Comparison of ENCODE assay signal across 10 cellular contexts in the genomic region with DNA sequence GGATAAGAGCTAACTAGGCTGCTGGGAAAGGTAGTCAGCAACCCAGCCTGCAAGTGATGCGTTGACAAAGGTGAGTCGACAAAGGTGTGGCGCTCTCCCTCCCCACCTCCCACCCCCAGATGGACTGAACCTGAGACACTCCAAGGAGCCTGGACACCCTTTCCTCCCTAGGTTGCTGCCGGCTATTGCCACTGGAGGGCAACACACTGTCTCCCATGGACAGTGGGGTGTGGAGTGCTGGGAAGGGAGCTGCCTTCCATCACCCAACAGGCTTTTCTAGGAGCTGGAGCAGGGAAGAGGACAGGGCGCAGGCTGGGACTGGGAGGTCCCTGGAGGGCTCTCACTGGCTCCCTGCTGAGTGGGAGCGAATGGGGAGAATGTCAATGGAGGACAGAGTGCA.
DNase-seq lines count a peak whose midpoint lies in the region; ATAC-seq, FAIRE-seq and TF ChIP-seq lines count a peak whose summit lies in the region.
"Had no signal": no experiment of that assay in that cellular context is flagged by ENCODE, and none has a peak within 500 bp of the region (broad histone marks: within the 10 kb centered on the region; RNA-seq: fewer than 3 reads in every experiment).

No MANE protein-coding gene starts in this region.

- DNase-seq in NCI-H1092 treated with DMSO at 0.1 percent for 48 hours (lab: John Stamatoyannopoulos, UW) (peak; percentile 10), NCI-H1092 (lab: John Stamatoyannopoulos, UW) (no peak), Peyer's patch (peak in 1 of 3 donors; percentile 54), fibroblast of villous mesenchyme (ENCODE audit: low read depth) (peak; percentile 27), small intestine (peak; percentile 48), NCI-H1417 treated with DMSO at 0.1 percent for 48 hours (lab: John Stamatoyannopoulos, UW) (no peak)
- no peak for DNase-seq in activated T-cell treated with anti-CD3 and anti-CD28 coated beads, Interleukin-2, amount 50 U/mL, for 72 hours
- DNase-seq: cortex of kidney had no signal

- peaks cover 7% of the 10 kb centered on the region for H3K4me1 Mint-ChIP-seq in activated T-cell treated with anti-CD3 and anti-CD28 coated beads, Interleukin-2, amount 50 U/mL, for 72 hours (ENCODE audit: low read depth)
- H3K4me1 Mint-ChIP-seq: B cell had no signal

- no peak for FAIRE-seq in small intestine (lab: Jason Lieb, UNC)

- no peaks in the 10 kb centered on the region for H3K4me1 ChIP-seq in Peyer's patch
- H3K4me1 ChIP-seq in small intestine (ENCODE audit: control insufficient read depth in 2 of 2, insufficient read depth in 1 of 2, low read depth in 1 of 2, low read length in 1 of 2) = no peaks in the 10 kb centered on the region

- H3K36me3 Mint-ChIP-seq in activated T-cell treated with anti-CD3 and anti-CD28 coated beads, Interleukin-2, amount 50 U/mL, for 72 hours (ENCODE audit: insufficient read depth in 2 of 2) = no peaks in the 10 kb centered on the region

- peak in 4 of 6 experiments; percentile 9 to 48 (median 46) for TF ChIP-seq CTCF in Peyer's patch (IDR thresholded peaks at IDR 0.05)
- peak; percentile 56 for TF ChIP-seq CTCF in fibroblast of villous mesenchyme (IDR thresholded peaks at IDR 0.05; ENCODE audit: insufficient read depth, low read depth, low read length)

- H3K36me3 ChIP-seq in Peyer's patch (no peaks in the 10 kb centered on the region), small intestine (ENCODE audit: control insufficient read depth in 2 of 2, insufficient read depth in 2 of 2, low read length in 2 of 2) (no peaks in the 10 kb centered on the region)

- no peak overlapping the region for H3K4me3 Mint-ChIP-seq in activated T-cell treated with anti-CD3 and anti-CD28 coated beads, Interleukin-2, amount 50 U/mL, for 72 hours
- H3K4me3 Mint-ChIP-seq: B cell had no signal

- WGBS in small intestine, 3 donors = 44 to 48% (median 46%) methylated on average over 6 of the region's 6 CpGs

- H3K9me3 ChIP-seq in Peyer's patch (no peaks in the 10 kb centered on the region), small intestine (ENCODE audit: control insufficient read depth, low read depth) (no peaks in the 10 kb centered on the region)

- H3K27ac ChIP-seq in Peyer's patch (no peak overlapping the region), small intestine (ENCODE audit: low read depth in 1 of 2, low read length in 1 of 2) (no peak overlapping the region)

- H3K27me3 ChIP-seq in Peyer's patch (no peaks in the 10 kb centered on the region), small intestine (ENCODE audit: control insufficient read depth in 2 of 2, insufficient read depth in 2 of 2, low read length in 2 of 2) (peaks cover 0 to 28% of the 10 kb centered on the region in 2 donors)

- H3K27me3 Mint-ChIP-seq in activated T-cell treated with anti-CD3 and anti-CD28 coated beads, Interleukin-2, amount 50 U/mL, for 72 hours (ENCODE audit: low read depth) = peaks cover 66% of the 10 kb centered on the region

- TF ChIP-seq POLR2A in Peyer's patch (IDR thresholded peaks at IDR 0.05) = no peak

- H3K9me3 Mint-ChIP-seq in activated T-cell treated with anti-CD3 and anti-CD28 coated beads, Interleukin-2, amount 50 U/mL, for 72 hours = no peaks in the 10 kb centered on the region

- H3K4me3 ChIP-seq in Peyer's patch (no peak overlapping the region), fibroblast of villous mesenchyme (ENCODE audit: low read depth, low read length) (no peak overlapping the region), small intestine (ENCODE audit: low read depth in 1 of 2, low read length in 2 of 2) (no peak overlapping the region)

- no peak overlapping the region for H3K27ac Mint-ChIP-seq in activated T-cell treated with anti-CD3 and anti-CD28 coated beads, Interleukin-2, amount 50 U/mL, for 72 hours
- H3K27ac Mint-ChIP-seq: B cell had no signal

- no peak for ATAC-seq in HG03159 (IDR thresholded peaks at IDR 0.05; ENCODE audit: unreplicated experiment)
- ATAC-seq in activated T-cell treated with anti-CD3 and anti-CD28 coated beads, Interleukin-2, amount 50 U/mL, for 72 hours (replicated peaks in 1 of 2) = no peak

Comparison
In these comparisons a context has a peak if more than half of its experiments do, and no peak if none do; other contexts are left out.
1. DNase-seq: peak in NCI-H1092 treated with DMSO at 0.1 percent for 48 hours (single experiment), fibroblast of villous mesenchyme (single experiment) and small intestine (single experiment); none in NCI-H1092 (single experiment), NCI-H1417 treated with DMSO at 0.1 percent for 48 hours (single experiment) and activated T-cell treated with anti-CD3 and anti-CD28 coated beads, Interleukin-2, amount 50 U/mL, for 72 hours (0 of 2).